1 cellular context compared by ENCODE assay signal in the genomic region with DNA sequence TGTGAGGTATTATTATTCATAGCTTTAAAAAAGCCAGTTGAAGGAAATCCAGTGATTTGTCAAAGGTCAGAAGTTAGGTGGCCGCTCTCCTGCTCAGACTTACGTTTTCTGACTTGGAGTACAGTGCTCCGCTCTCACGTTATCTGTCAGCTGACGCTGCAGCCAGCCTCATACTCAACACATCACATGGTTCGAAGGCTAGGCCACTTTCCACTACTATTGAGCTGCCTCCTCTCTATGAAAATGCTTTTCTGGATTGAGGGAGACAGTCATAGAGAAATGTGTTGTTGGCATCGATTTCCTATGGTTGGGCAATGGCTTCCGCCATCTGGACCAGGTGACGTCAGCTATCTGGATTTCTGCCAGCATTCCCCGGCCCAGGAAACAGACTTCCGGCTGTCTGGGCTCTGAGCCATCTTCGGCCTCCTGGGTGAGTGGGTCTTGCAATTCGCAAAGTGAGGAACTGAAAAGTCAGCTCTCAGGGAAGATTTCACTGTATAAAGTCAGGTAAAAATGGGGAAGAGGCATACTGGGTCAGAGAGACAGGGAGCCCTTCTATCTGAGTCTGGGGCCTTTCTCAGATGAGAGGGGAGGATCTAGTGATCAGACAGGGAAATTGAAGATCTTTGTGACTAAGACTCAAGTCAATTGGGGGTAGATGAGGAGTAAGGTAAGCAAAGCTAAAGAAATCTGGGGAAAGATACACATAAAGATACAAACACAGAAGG.
TF ChIP-seq lines count a peak whose summit lies in the region.

No MANE protein-coding gene starts in this region.

TF ChIP-seq in K562, 482 proteins besides CTCF, POLR2A, EP300 and RAD21 (continued from another document and continues in another):
- TF ChIP-seq, protein P1, sequence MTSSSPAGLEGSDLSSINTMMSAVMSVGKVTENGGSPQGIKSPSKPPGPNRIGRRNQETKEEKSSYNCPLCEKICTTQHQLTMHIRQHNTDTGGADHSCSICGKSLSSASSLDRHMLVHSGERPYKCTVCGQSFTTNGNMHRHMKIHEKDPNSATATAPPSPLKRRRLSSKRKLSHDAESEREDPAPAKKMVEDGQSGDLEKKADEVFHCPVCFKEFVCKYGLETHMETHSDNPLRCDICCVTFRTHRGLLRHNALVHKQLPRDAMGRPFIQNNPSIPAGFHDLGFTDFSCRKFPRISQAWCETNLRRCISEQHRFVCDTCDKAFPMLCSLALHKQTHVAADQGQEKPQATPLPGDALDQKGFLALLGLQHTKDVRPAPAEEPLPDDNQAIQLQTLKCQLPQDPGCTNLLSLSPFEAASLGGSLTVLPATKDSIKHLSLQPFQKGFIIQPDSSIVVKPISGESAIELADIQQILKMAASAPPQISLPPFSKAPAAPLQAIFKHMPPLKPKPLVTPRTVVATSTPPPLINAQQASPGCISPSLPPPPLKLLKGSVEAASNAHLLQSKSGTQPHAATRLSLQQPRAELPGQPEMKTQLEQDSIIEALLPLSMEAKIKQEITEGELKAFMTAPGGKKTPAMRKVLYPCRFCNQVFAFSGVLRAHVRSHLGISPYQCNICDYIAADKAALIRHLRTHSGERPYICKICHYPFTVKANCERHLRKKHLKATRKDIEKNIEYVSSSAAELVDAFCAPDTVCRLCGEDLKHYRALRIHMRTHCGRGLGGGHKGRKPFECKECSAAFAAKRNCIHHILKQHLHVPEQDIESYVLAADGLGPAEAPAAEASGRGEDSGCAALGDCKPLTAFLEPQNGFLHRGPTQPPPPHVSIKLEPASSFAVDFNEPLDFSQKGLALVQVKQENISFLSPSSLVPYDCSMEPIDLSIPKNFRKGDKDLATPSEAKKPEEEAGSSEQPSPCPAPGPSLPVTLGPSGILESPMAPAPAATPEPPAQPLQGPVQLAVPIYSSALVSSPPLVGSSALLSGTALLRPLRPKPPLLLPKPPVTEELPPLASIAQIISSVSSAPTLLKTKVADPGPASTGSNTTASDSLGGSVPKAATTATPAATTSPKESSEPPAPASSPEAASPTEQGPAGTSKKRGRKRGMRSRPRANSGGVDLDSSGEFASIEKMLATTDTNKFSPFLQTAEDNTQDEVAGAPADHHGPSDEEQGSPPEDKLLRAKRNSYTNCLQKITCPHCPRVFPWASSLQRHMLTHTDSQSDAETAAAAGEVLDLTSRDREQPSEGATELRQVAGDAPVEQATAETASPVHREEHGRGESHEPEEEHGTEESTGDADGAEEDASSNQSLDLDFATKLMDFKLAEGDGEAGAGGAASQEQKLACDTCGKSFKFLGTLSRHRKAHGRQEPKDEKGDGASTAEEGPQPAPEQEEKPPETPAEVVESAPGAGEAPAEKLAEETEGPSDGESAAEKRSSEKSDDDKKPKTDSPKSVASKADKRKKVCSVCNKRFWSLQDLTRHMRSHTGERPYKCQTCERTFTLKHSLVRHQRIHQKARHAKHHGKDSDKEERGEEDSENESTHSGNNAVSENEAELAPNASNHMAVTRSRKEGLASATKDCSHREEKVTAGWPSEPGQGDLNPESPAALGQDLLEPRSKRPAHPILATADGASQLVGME (CRISPR knock-in tag; IDR thresholded peaks at IDR 0.05), result peak; percentile 92
- peak; percentile 66; the same call in 1 of the 2 replicates for TF ChIP-seq LARP7 (IDR thresholded peaks at IDR 0.05)
- peak; percentile 88 for TF ChIP-seq BRD4 (IDR thresholded peaks at IDR 0.05)
- no peak for TF ChIP-seq ZNF408 (CRISPR knock-in tag; IDR thresholded peaks at IDR 0.05; ENCODE audit: low read depth)
- peak; percentile 20; the same call in 1 of the 2 replicates for TF ChIP-seq FOXJ2 (tag; IDR thresholded peaks at IDR 0.05)
- peak; percentile 42 for TF ChIP-seq ELF2 (CRISPR knock-in tag; IDR thresholded peaks at IDR 0.05)
- TF ChIP-seq, protein P2, sequence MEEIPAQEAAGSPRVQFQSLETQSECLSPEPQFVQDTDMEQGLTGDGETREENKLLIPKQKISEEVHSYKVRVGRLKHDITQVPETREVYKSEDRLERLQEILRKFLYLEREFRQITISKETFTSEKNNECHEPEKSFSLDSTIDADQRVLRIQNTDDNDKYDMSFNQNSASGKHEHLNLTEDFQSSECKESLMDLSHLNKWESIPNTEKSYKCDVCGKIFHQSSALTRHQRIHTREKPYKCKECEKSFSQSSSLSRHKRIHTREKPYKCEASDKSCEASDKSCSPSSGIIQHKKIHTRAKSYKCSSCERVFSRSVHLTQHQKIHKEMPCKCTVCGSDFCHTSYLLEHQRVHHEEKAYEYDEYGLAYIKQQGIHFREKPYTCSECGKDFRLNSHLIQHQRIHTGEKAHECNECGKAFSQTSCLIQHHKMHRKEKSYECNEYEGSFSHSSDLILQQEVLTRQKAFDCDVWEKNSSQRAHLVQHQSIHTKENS (CRISPR knock-in tag; IDR thresholded peaks at IDR 0.05), result no peak
- peak; percentile 87 for TF ChIP-seq BRD9 (IDR thresholded peaks at IDR 0.05; ENCODE audit: low read depth, partially characterized antibody)
- TF ChIP-seq FOXK1 (CRISPR knock-in tag; IDR thresholded peaks at IDR 0.05; ENCODE audit: borderline replicate concordance), result no peak
- no peak; a peak in 1 of 4 replicates for TF ChIP-seq SRF (CRISPR knock-in tag; IDR thresholded peaks at IDR 0.05)
- TF ChIP-seq, protein P3, sequence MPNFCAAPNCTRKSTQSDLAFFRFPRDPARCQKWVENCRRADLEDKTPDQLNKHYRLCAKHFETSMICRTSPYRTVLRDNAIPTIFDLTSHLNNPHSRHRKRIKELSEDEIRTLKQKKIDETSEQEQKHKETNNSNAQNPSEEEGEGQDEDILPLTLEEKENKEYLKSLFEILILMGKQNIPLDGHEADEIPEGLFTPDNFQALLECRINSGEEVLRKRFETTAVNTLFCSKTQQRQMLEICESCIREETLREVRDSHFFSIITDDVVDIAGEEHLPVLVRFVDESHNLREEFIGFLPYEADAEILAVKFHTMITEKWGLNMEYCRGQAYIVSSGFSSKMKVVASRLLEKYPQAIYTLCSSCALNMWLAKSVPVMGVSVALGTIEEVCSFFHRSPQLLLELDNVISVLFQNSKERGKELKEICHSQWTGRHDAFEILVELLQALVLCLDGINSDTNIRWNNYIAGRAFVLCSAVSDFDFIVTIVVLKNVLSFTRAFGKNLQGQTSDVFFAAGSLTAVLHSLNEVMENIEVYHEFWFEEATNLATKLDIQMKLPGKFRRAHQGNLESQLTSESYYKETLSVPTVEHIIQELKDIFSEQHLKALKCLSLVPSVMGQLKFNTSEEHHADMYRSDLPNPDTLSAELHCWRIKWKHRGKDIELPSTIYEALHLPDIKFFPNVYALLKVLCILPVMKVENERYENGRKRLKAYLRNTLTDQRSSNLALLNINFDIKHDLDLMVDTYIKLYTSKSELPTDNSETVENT (CRISPR knock-in tag; IDR thresholded peaks at IDR 0.05), result 0 out of 2 replicates have a peak, but pooled peaks have one; percentile 70
- peak; percentile 94 for TF ChIP-seq SMARCA4 (IDR thresholded peaks at IDR 0.05)
- TF ChIP-seq, protein P4, sequence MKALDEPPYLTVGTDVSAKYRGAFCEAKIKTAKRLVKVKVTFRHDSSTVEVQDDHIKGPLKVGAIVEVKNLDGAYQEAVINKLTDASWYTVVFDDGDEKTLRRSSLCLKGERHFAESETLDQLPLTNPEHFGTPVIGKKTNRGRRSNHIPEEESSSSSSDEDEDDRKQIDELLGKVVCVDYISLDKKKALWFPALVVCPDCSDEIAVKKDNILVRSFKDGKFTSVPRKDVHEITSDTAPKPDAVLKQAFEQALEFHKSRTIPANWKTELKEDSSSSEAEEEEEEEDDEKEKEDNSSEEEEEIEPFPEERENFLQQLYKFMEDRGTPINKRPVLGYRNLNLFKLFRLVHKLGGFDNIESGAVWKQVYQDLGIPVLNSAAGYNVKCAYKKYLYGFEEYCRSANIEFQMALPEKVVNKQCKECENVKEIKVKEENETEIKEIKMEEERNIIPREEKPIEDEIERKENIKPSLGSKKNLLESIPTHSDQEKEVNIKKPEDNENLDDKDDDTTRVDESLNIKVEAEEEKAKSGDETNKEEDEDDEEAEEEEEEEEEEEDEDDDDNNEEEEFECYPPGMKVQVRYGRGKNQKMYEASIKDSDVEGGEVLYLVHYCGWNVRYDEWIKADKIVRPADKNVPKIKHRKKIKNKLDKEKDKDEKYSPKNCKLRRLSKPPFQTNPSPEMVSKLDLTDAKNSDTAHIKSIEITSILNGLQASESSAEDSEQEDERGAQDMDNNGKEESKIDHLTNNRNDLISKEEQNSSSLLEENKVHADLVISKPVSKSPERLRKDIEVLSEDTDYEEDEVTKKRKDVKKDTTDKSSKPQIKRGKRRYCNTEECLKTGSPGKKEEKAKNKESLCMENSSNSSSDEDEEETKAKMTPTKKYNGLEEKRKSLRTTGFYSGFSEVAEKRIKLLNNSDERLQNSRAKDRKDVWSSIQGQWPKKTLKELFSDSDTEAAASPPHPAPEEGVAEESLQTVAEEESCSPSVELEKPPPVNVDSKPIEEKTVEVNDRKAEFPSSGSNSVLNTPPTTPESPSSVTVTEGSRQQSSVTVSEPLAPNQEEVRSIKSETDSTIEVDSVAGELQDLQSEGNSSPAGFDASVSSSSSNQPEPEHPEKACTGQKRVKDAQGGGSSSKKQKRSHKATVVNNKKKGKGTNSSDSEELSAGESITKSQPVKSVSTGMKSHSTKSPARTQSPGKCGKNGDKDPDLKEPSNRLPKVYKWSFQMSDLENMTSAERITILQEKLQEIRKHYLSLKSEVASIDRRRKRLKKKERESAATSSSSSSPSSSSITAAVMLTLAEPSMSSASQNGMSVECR (CRISPR knock-in tag; IDR thresholded peaks at IDR 0.05), result 0 out of 2 replicates have a peak, but pooled peaks have one; percentile 64
- no peak for TF ChIP-seq ZNF121 (CRISPR knock-in tag; conservative IDR thresholded peaks at IDR 0.05)
- TF ChIP-seq, protein P5, sequence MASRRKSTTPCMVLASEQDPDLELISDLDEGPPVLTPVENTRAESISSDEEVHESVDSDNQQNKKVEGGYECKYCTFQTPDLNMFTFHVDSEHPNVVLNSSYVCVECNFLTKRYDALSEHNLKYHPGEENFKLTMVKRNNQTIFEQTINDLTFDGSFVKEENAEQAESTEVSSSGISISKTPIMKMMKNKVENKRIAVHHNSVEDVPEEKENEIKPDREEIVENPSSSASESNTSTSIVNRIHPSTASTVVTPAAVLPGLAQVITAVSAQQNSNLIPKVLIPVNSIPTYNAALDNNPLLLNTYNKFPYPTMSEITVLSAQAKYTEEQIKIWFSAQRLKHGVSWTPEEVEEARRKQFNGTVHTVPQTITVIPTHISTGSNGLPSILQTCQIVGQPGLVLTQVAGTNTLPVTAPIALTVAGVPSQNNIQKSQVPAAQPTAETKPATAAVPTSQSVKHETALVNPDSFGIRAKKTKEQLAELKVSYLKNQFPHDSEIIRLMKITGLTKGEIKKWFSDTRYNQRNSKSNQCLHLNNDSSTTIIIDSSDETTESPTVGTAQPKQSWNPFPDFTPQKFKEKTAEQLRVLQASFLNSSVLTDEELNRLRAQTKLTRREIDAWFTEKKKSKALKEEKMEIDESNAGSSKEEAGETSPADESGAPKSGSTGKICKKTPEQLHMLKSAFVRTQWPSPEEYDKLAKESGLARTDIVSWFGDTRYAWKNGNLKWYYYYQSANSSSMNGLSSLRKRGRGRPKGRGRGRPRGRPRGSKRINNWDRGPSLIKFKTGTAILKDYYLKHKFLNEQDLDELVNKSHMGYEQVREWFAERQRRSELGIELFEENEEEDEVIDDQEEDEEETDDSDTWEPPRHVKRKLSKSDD (conservative IDR thresholded peaks at IDR 0.05; ENCODE audit: low read length), result no peak
